ENCODE assay signal across 1 cellular context in the genomic region with DNA sequence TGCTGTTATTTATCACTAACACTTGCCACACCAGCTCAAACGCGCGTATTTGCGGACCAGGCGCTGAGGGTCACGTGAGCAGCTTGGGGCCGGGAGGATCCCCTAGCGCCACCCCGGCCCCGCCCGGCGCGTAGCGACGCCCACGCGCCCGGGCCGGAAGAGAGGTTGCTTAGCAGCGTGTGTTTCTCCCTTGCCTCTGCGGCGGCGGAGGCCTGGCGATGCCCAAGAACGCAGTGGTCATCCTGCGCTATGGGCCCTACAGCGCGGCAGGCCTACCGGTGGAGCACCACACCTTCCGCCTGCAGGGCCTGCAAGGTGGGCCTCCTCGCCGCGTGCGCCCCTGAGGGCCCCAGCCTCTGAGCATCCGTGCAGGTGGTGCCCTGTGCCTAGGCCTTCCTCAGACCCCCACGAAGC.
TF ChIP-seq lines count a peak whose summit lies in the region.

A gene with protein sequence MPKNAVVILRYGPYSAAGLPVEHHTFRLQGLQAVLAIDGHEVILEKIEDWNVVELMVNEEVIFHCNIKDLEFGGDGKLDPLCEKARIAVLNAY (plus strand): TSS at position 172 of the 414 bp plus-strand sequence. CDS start 47 bp downstream, at position 219.

TF ChIP-seq in SK-N-SH, 30 proteins besides CTCF, POLR2A, EP300 and RAD21 (continued from another document):
- TF ChIP-seq, protein P1, sequence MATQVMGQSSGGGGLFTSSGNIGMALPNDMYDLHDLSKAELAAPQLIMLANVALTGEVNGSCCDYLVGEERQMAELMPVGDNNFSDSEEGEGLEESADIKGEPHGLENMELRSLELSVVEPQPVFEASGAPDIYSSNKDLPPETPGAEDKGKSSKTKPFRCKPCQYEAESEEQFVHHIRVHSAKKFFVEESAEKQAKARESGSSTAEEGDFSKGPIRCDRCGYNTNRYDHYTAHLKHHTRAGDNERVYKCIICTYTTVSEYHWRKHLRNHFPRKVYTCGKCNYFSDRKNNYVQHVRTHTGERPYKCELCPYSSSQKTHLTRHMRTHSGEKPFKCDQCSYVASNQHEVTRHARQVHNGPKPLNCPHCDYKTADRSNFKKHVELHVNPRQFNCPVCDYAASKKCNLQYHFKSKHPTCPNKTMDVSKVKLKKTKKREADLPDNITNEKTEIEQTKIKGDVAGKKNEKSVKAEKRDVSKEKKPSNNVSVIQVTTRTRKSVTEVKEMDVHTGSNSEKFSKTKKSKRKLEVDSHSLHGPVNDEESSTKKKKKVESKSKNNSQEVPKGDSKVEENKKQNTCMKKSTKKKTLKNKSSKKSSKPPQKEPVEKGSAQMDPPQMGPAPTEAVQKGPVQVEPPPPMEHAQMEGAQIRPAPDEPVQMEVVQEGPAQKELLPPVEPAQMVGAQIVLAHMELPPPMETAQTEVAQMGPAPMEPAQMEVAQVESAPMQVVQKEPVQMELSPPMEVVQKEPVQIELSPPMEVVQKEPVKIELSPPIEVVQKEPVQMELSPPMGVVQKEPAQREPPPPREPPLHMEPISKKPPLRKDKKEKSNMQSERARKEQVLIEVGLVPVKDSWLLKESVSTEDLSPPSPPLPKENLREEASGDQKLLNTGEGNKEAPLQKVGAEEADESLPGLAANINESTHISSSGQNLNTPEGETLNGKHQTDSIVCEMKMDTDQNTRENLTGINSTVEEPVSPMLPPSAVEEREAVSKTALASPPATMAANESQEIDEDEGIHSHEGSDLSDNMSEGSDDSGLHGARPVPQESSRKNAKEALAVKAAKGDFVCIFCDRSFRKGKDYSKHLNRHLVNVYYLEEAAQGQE (IDR thresholded peaks at IDR 0.05; ENCODE audit: low read depth, low read length), result no peak
- TF ChIP-seq RXRA (IDR thresholded peaks at IDR 0.05; ENCODE audit: borderline replicate concordance, low read depth) (no peak), POLR2AphosphoS5 (IDR thresholded peaks at IDR 0.05; ENCODE audit: low read depth, low read length) (no peak), FOXM1 (IDR thresholded peaks at IDR 0.05; ENCODE audit: low read depth) (no peak), GABPA (IDR thresholded peaks at IDR 0.05; ENCODE audit: low read depth) (no peak)
- TF ChIP-seq, protein P2, sequence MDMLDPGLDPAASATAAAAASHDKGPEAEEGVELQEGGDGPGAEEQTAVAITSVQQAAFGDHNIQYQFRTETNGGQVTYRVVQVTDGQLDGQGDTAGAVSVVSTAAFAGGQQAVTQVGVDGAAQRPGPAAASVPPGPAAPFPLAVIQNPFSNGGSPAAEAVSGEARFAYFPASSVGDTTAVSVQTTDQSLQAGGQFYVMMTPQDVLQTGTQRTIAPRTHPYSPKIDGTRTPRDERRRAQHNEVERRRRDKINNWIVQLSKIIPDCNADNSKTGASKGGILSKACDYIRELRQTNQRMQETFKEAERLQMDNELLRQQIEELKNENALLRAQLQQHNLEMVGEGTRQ (IDR thresholded peaks at IDR 0.05; ENCODE audit: borderline replicate concordance, low read depth, low read length), result peak; percentile 69
- TF ChIP-seq, protein P3, sequence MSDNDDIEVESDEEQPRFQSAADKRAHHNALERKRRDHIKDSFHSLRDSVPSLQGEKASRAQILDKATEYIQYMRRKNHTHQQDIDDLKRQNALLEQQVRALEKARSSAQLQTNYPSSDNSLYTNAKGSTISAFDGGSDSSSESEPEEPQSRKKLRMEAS (IDR thresholded peaks at IDR 0.05; ENCODE audit: low read depth), result peak; percentile 45; the same call in 1 of the 2 replicates
TF ChIP-seq in SK-N-SH: peak in this region for 4.
